13 cellular contexts compared by ENCODE assay signal in genomic region chr15:35717721-35718120, GRCh38.
A peak's percentile ranks its signal among the peaks of the same experiment; 100 is the strongest.
DNase-seq lines count a peak whose midpoint lies in the region; ATAC-seq and TF ChIP-seq lines count a peak whose summit lies in the region.
"Had no signal": no experiment of that assay in that cellular context is flagged by ENCODE, and none has a peak within 500 bp of the region (broad histone marks: within the 10 kb centered on the region; RNA-seq: fewer than 3 reads in every experiment).

No MANE protein-coding gene starts in this region.

- peak overlapping the region; percentile 46 for H3K27ac ChIP-seq in caudate nucleus (ENCODE audit: low read depth, low read length)
- H3K27ac ChIP-seq: BLaER1 had no signal

- H3K4me1 Mint-ChIP-seq in nephron: peaks cover 17% of the 10 kb centered on the region
- H3K4me1 Mint-ChIP-seq: CD8-positive, alpha-beta memory T cell had no signal

- H3K9me3 Mint-ChIP-seq in nephron: peaks cover 11% of the 10 kb centered on the region

- peak overlapping the region; percentile 46 to 73 (median 53) for H3K27ac Mint-ChIP-seq in nephron
- H3K27ac Mint-ChIP-seq: CD8-positive, alpha-beta memory T cell had no signal

- peak in 22 of 61 donors; percentile 2 to 82 (median 38) for DNase-seq in caudate nucleus (lab: John Stamatoyannopoulos, UW)
- peak; percentile 30 for DNase-seq in iPS DF 19.7 (ENCODE audit: low read depth, low spot score)
- no peak for DNase-seq in AML-193 (lab: John Stamatoyannopoulos, UW)
- DNase-seq: Caco-2; CD8-positive, alpha-beta memory T cell; DND-41; GF-D8; GOT3 had no signal

- no peak for ATAC-seq in GM21390 (IDR thresholded peaks at IDR 0.05; ENCODE audit: unreplicated experiment)
- no peak for ATAC-seq in HG03095 (IDR thresholded peaks at IDR 0.05; ENCODE audit: unreplicated experiment)
- ATAC-seq in activated CD4-positive, CD25-positive, alpha-beta regulatory T cell treated with anti-CD3 and anti-CD28 coated beads, Interleukin-2, amount 50 U/mL, for 24 hours: no peak

- no peak overlapping the region for H3K4me3 Mint-ChIP-seq in nephron
- H3K4me3 Mint-ChIP-seq: CD8-positive, alpha-beta memory T cell had no signal

- H3K36me3 Mint-ChIP-seq in nephron (ENCODE audit: low read depth): no peaks in the 10 kb centered on the region
- H3K36me3 Mint-ChIP-seq: CD8-positive, alpha-beta memory T cell had no signal

- TF ChIP-seq CTCF in nephron (IDR thresholded peaks at IDR 0.05; ENCODE audit: unreplicated experiment in 3 of 3): no peak

- H3K27me3 Mint-ChIP-seq in nephron (ENCODE audit: low read depth): no peaks in the 10 kb centered on the region
